ENCODE assay signal across 20 cellular contexts in genomic region chr11:60922906-60923305, GRCh38. TPM values are rescaled to one million over a fixed set of nuclear protein-coding genes. Genes with fewer than 3 reads are reported as not detected.
DNase-seq lines count a peak whose midpoint lies in the region; ATAC-seq and TF ChIP-seq lines count a peak whose summit lies in the region.
"Had no signal": no experiment of that assay in that cellular context is flagged by ENCODE, and none has a peak within 500 bp of the region (broad histone marks: within the 10 kb centered on the region; RNA-seq: fewer than 3 reads in every experiment).

No MANE protein-coding gene starts in this region.

- TF ChIP-seq CTCF in PC-9 (conservative IDR thresholded peaks at IDR 0.05) (no peak), dorsolateral prefrontal cortex (IDR thresholded peaks at IDR 0.05 in 54 of 56, conservative IDR thresholded peaks at IDR 0.05 in 2 of 56; ENCODE audit: low read depth in 1 of 56, partially characterized antibody in 56 of 56) (no peak), spleen (IDR thresholded peaks at IDR 0.05 in 8 of 11, conservative IDR thresholded peaks at IDR 0.05 in 3 of 11) (no peak)

- peaks cover 19% of the 10 kb centered on the region for H3K4me1 Mint-ChIP-seq in activated T-cell treated with anti-CD3 and anti-CD28 coated beads, Interleukin-2, amount 50 U/mL, for 4 hours (ENCODE audit: low read depth)

- H2AFZ ChIP-seq in PC-9 = no peak overlapping the region

- H3K27me3 ChIP-seq in BLaER1 treated with 17β-estradiol and CSF1 and Interleukin-3, amounts not matched to agents 10 nM and 100 nM = peaks cover 36 to 62% (median 49%) of the 10 kb centered on the region in 11 experiments
- H3K27me3 ChIP-seq in PC-9 (ENCODE audit: insufficient read depth, low read depth) (no peaks in the 10 kb centered on the region), dorsolateral prefrontal cortex (no peaks in the 10 kb centered on the region), spleen (replicated peaks in 1 of 7) (peaks cover 0 to 35% (median 15%) of the 10 kb centered on the region in 7 donors)

- H3K9me2 ChIP-seq in PC-9 (ENCODE audit: insufficient read depth) = no peaks in the 10 kb centered on the region

- TF ChIP-seq POLR2A in spleen (IDR thresholded peaks at IDR 0.05) = no peak

- no peak for DNase-seq in PC-9
- peak in 1 of 10 donors; percentile 23 for DNase-seq in dorsolateral prefrontal cortex
- peak; percentile 59 for DNase-seq in spleen
- no peak for DNase-seq in activated T-cell treated with anti-CD3 and anti-CD28 coated beads, Interleukin-2, amount 50 U/mL, for 4 hours
- no peak for DNase-seq in sciatic nerve (ENCODE audit: low spot score)
- DNase-seq: Calu3; CD4-positive, alpha-beta memory T cell; GF-D8; GOT3; NCI-H1048; NCI-H1436 treated with DMSO at 0.1 percent for 48 hours; NCI-H2029 treated with DMSO at 0.1 percent for 48 hours; NCI-H2171; NCI-H526 had no signal

- no peaks in the 10 kb centered on the region for H3K9me3 Mint-ChIP-seq in activated T-cell treated with anti-CD3 and anti-CD28 coated beads, Interleukin-2, amount 50 U/mL, for 4 hours
- H3K9me3 Mint-ChIP-seq: CD4-positive, alpha-beta memory T cell had no signal

- peaks cover 38 to 60% (median 51%) of the 10 kb centered on the region in 11 experiments for H3K36me3 ChIP-seq in BLaER1 treated with 17β-estradiol and CSF1 and Interleukin-3, amounts not matched to agents 10 nM and 100 nM
- H3K36me3 ChIP-seq in PC-9 (ENCODE audit: low read depth) (0 out of 2 replicates have a peak, but pooled peaks cover 19% of the 10 kb centered on the region), spleen (peaks cover 8 to 44% (median 36%) of the 10 kb centered on the region in 6 donors)

- CTCF ChIA-PET in PC-9 (lab: Charles Lee) = no interaction called here

- peaks cover 18 to 93% (median 80%) of the 10 kb centered on the region in 11 experiments; a peak in 21 of 22 replicates for H4K20me1 ChIP-seq in BLaER1 treated with 17β-estradiol and CSF1 and Interleukin-3, amounts not matched to agents 10 nM and 100 nM
- 0 out of 2 replicates have a peak, but pooled peaks cover 4% of the 10 kb centered on the region for H4K20me1 ChIP-seq in PC-9 (ENCODE audit: insufficient read depth)

- 89 to 93% (median 92%) methylated on average over 6 of the region's 6 CpGs for WGBS in spleen, 5 donors

- 0 out of 22 replicates have a peak overlapping the region, but pooled peaks of 2 of the 11 experiments have one; percentile 2 to 79 for H3K9ac ChIP-seq in BLaER1 treated with 17β-estradiol and CSF1 and Interleukin-3, amounts not matched to agents 10 nM and 100 nM
- H3K9ac ChIP-seq: KMS-11 had no signal

- H3K36me3 Mint-ChIP-seq in activated T-cell treated with anti-CD3 and anti-CD28 coated beads, Interleukin-2, amount 50 U/mL, for 4 hours (ENCODE audit: insufficient read depth) = peaks cover 37% of the 10 kb centered on the region

- ATAC-seq in GM21576 (IDR thresholded peaks at IDR 0.05; ENCODE audit: unreplicated experiment) (no peak), sciatic nerve (no peak), HG03135 (IDR thresholded peaks at IDR 0.05; ENCODE audit: unreplicated experiment) (no peak)
- ATAC-seq in activated T-cell treated with anti-CD3 and anti-CD28 coated beads, Interleukin-2, amount 50 U/mL, for 4 hours = no peak
- ATAC-seq: Panc1 had no signal

- no peak overlapping the region for H3K4me3 Mint-ChIP-seq in activated T-cell treated with anti-CD3 and anti-CD28 coated beads, Interleukin-2, amount 50 U/mL, for 4 hours

- intact Hi-C loops in PC-9 (cut with micrococcal nuclease; ENCODE audit: unreplicated experiment) = loop anchor here (10.0 kb wide), 1 partner anchor 942 kb away; no protein-coding TSS in a partner anchor
- intact Hi-C loops in dorsolateral prefrontal cortex (cut with DNase I) = loop anchor here in 1 of 2 donors (5.0 kb wide), 1 partner anchor 239 kb away; the partner anchor contains the start of gene VPS37C
- intact Hi-C loops in spleen (cut with DNase I; ENCODE audit: low total_unique reads) = no loop called here
- intact Hi-C loops in sciatic nerve (cut with DNase I) = no loop called here

- BruUV-seq in PC-9 (replicated peaks; lab: Mats Ljungman, UMichigan) = TSS peak; percentile 4

- POLR2A ChIA-PET in PC-9 (lab: Charles Lee; ENCODE audit: unreplicated experiment) = no interaction called here

- H3K4me2 ChIP-seq in BLaER1 treated with 17β-estradiol and CSF1 and Interleukin-3, amounts not matched to agents 10 nM and 100 nM = peak overlapping the region in 8 of 11 experiments; percentile 19 to 97 (median 92); a peak in 10 of 22 replicates
- H3K4me2 ChIP-seq in PC-9 = no peak overlapping the region

- H3F3A ChIP-seq in PC-9 (ENCODE audit: insufficient read depth, low read depth) = peaks cover 12% of the 10 kb centered on the region; the same call in 1 of the 2 replicates

- H3K27me3 Mint-ChIP-seq in activated T-cell treated with anti-CD3 and anti-CD28 coated beads, Interleukin-2, amount 50 U/mL, for 4 hours (ENCODE audit: low read depth) = peaks cover 18% of the 10 kb centered on the region

- no peaks in the 10 kb centered on the region for H3K9me3 ChIP-seq in BLaER1 treated with 17β-estradiol and CSF1 and Interleukin-3, amounts not matched to agents 10 nM and 100 nM (replicated peaks in 1 of 11)
- no peaks in the 10 kb centered on the region for H3K9me3 ChIP-seq in PC-9 (ENCODE audit: insufficient read depth, low read depth)
- no peaks in the 10 kb centered on the region for H3K9me3 ChIP-seq in spleen

- peaks cover 52 to 76% (median 71%) of the 10 kb centered on the region in 10 experiments for H3K4me1 ChIP-seq in BLaER1 treated with 17β-estradiol and CSF1 and Interleukin-3, amounts not matched to agents 10 nM and 100 nM
- H3K4me1 ChIP-seq in PC-9 (replicated peaks; ENCODE audit: insufficient read depth) (peaks cover 18% of the 10 kb centered on the region), spleen (peaks cover 20 to 57% (median 47%) of the 10 kb centered on the region in 6 donors)

- H3K27ac ChIP-seq in BLaER1 treated with 17β-estradiol and CSF1 and Interleukin-3, amounts not matched to agents 10 nM and 100 nM = no peak overlapping the region
- no peak overlapping the region for H3K27ac ChIP-seq in PC-9
- H3K27ac ChIP-seq in dorsolateral prefrontal cortex = peak overlapping the region in 33 of 59 donors; percentile 9 to 88 (median 50)
- no peak overlapping the region for H3K27ac ChIP-seq in spleen
- H3K27ac ChIP-seq: KMS-11 had no signal

- H3K79me2 ChIP-seq in PC-9 (ENCODE audit: low read depth) = peaks cover 16% of the 10 kb centered on the region

- H3K4me3 ChIP-seq in BLaER1 treated with 17β-estradiol and CSF1 and Interleukin-3, amounts not matched to agents 10 nM and 100 nM = no peak overlapping the region
- H3K4me3 ChIP-seq in PC-9 (no peak overlapping the region), dorsolateral prefrontal cortex (no peak overlapping the region), spleen (no peak overlapping the region)

RNA-seq across cellular contexts. Expression of gene TMEM132A, which starts 1.4 kb away (rescaled TPM):
- total RNA-seq in PC-9 (2021) (54.4 and 90.3 TPM in 2 replicates), dorsolateral prefrontal cortex (100 to 1,000 TPM in 119 of 120 experiments, 10 to 100 TPM in 1; 98.1 to 297 (median 159) TPM), spleen (10 to 100 TPM in 4 of 7 donors, 1 to 10 TPM in 3; 5.6 to 15.6 (median 13.0) TPM), sciatic nerve (34.2 TPM)
- polyA plus RNA-seq in spleen = 10 to 100 TPM in 1 of 3 donors, 1 to 10 TPM in 2; 5.7 to 11.4 (median 7.1) TPM
- 1 to 10 TPM in 2 of 3 donors, under 1 TPM in 1; 0.84 to 1.4 (median 1.4) TPM for total RNA-seq in activated T-cell treated with anti-CD3 and anti-CD28 coated beads, Interleukin-2, amount 50 U/mL, for 4 hours
- polyA plus RNA-seq: CD4-positive, alpha-beta memory T cell had no signal

RNA-seq across cellular contexts. Expression of gene TMEM109, which starts 8.9 kb away (rescaled TPM):
- total RNA-seq in PC-9 (2021) = 104 and 105 TPM in 2 replicates
- 10 to 100 TPM; 30.8 to 53.0 (median 40.0) TPM for total RNA-seq in dorsolateral prefrontal cortex
- 100 to 1,000 TPM in 6 of 7 donors, 10 to 100 TPM in 1; 82.1 to 125 (median 109) TPM for total RNA-seq in spleen
- polyA plus RNA-seq in spleen = 10 to 100 TPM; 53.6 to 84.7 (median 84.5) TPM
- 100 to 1,000 TPM; 184 to 216 (median 204) TPM for total RNA-seq in activated T-cell treated with anti-CD3 and anti-CD28 coated beads, Interleukin-2, amount 50 U/mL, for 4 hours
- 128 TPM for total RNA-seq in sciatic nerve

RNA-seq across cellular contexts. Expression of gene PRPF19, which starts 16.5 kb away (rescaled TPM):
- total RNA-seq in PC-9 (2021) (135 and 160 TPM in 2 replicates), dorsolateral prefrontal cortex (100 to 1,000 TPM in 117 of 120 experiments, 10 to 100 TPM in 3; 80.9 to 227 (median 172) TPM), spleen (10 to 100 TPM; 58.7 to 81.1 (median 73.4) TPM), sciatic nerve (50.7 TPM)
- polyA plus RNA-seq in spleen = 10 to 100 TPM; 65.2 to 76.7 (median 66.4) TPM
- total RNA-seq in activated T-cell treated with anti-CD3 and anti-CD28 coated beads, Interleukin-2, amount 50 U/mL, for 4 hours = 100 to 1,000 TPM; 297 to 335 (median 311) TPM

RNA-seq across cellular contexts. Expression of gene SLC15A3, which starts 29.1 kb away (rescaled TPM):
- 2.7 and 5.5 TPM in 2 replicates for total RNA-seq in PC-9 (2021)
- total RNA-seq in dorsolateral prefrontal cortex = 10 to 100 TPM in 57 of 120 experiments, 1 to 10 TPM in 63; 3.9 to 21.8 (median 9.7) TPM
- total RNA-seq in spleen = 100 to 1,000 TPM in 4 of 7 donors, 10 to 100 TPM in 3; 62.9 to 133 (median 114) TPM
- 100 to 1,000 TPM in 2 of 3 donors, 10 to 100 TPM in 1; 83.8 to 139 (median 115) TPM for polyA plus RNA-seq in spleen
- total RNA-seq in activated T-cell treated with anti-CD3 and anti-CD28 coated beads, Interleukin-2, amount 50 U/mL, for 4 hours = 1 to 10 TPM; 3.8 to 6.1 (median 5.5) TPM
- 49.4 TPM for total RNA-seq in sciatic nerve

RNA-seq across cellular contexts. Expression of gene CD6, which starts 48.6 kb away (rescaled TPM):
- total RNA-seq in PC-9 (2021) (0.74 and 3.3 TPM in 2 replicates), dorsolateral prefrontal cortex (1 to 10 TPM in 89 of 120 experiments, under 1 TPM in 31; 0.26 to 5.3 (median 1.7) TPM), spleen (10 to 100 TPM; 13.4 to 47.6 (median 31.4) TPM), sciatic nerve (2.5 TPM)
- 10 to 100 TPM; 10.9 to 21.8 (median 20.3) TPM for polyA plus RNA-seq in spleen
- total RNA-seq in activated T-cell treated with anti-CD3 and anti-CD28 coated beads, Interleukin-2, amount 50 U/mL, for 4 hours = 100 to 1,000 TPM; 638 to 711 (median 642) TPM
- total RNA-seq: SK-MEL-5 had no signal

Comparison
In these comparisons a context has a peak if more than half of its experiments do, and no peak if none do; other contexts are left out.
1. H3K27ac ChIP-seq: peak in dorsolateral prefrontal cortex (33 of 59); none in BLaER1 treated with 17β-estradiol and CSF1 and Interleukin-3, amounts not matched to agents 10 nM and 100 nM (0 of 11), PC-9 (single experiment) and spleen (0 of 8).